Comparison of ENCODE assay signal across 9 cellular contexts in genomic region chr22:19730141-19730661, GRCh38. TPM values are rescaled to one million over a fixed set of nuclear protein-coding genes. Genes with fewer than 3 reads are reported as not detected.
DNase-seq lines count a peak whose midpoint lies in the region; ATAC-seq and TF ChIP-seq lines count a peak whose summit lies in the region.
"Had no signal": no experiment of that assay in that cellular context is flagged by ENCODE, and none has a peak within 500 bp of the region (broad histone marks: within the 10 kb centered on the region; RNA-seq: fewer than 3 reads in every experiment).

No MANE protein-coding gene starts in this region.

- H3K27ac ChIP-seq in skeletal muscle tissue (ENCODE audit: low read depth, low read length), result no peak overlapping the region

- H3K27me3 ChIP-seq in skeletal muscle tissue (ENCODE audit: control insufficient read depth in 3 of 3, insufficient read depth in 3 of 3, low read length in 3 of 3), result peaks cover 2 to 4% (median 3%) of the 10 kb centered on the region in 3 donors

- peak; percentile 44 for ATAC-seq in SK-N-SH treated with all-trans-retinoic acid at 6 μM for 48 hours
- ATAC-seq in HG03520 (IDR thresholded peaks at IDR 0.05; ENCODE audit: unreplicated experiment), result no peak

- H3K9ac ChIP-seq in skeletal muscle tissue (ENCODE audit: low read depth in 1 of 3, low read length in 3 of 3), result peak overlapping the region; percentile 33 to 76 (median 53)

- POLR2A ChIA-PET in HEK293T (lab: Yijun Ruan, JAX), result interaction anchor here (0.6 to 1.7 kb wide), 3 partner anchors 175 to 212 kb away, joined by 3 to 5 read pairs (median 3); partner anchors contain the start of genes COMT and TXNRD2

- H3K4me3 ChIP-seq in iPS-18c (ENCODE audit: insufficient read depth, low read depth, low read length), result peak overlapping the region; percentile 53; the same call in 1 of the 2 replicates
- peak overlapping the region in 1 of 3 donors; percentile 68 for H3K4me3 ChIP-seq in skeletal muscle tissue (ENCODE audit: low read length in 3 of 3)

- no peaks in the 10 kb centered on the region for H3K36me3 ChIP-seq in skeletal muscle tissue (ENCODE audit: control insufficient read depth in 3 of 3, insufficient read depth in 3 of 3, low read length in 3 of 3)

- CTCF ChIA-PET in HEK293T (lab: Yijun Ruan, JAX), result interaction anchor here (0.6 to 2.6 kb wide), 43 partner anchors 9 to 282 kb away, joined by 3 to 37 read pairs (median 4); no protein-coding TSS in a partner anchor

- H3K9me3 ChIP-seq in iPS-18c (ENCODE audit: control insufficient read depth, insufficient read depth, low read length) (no peaks in the 10 kb centered on the region), skeletal muscle tissue (ENCODE audit: control insufficient read depth in 3 of 3, low read length in 3 of 3) (no peaks in the 10 kb centered on the region)

- DNase-seq in HEK293T (ENCODE audit: extremely low spot score) (no peak), NCI-H128 (lab: John Stamatoyannopoulos, UW; ENCODE audit: unreplicated experiment) (no peak), NCI-H1694 treated with DMSO at 0.1 percent for 48 hours (lab: John Stamatoyannopoulos, UW) (no peak), NCI-H1048 (lab: John Stamatoyannopoulos, UW) (no peak)
- DNase-seq: DMS79 had no signal

- H3K4me1 ChIP-seq in skeletal muscle tissue (ENCODE audit: control insufficient read depth in 3 of 3, insufficient read depth in 3 of 3, low read length in 3 of 3), result peaks cover 3 to 11% (median 8%) of the 10 kb centered on the region in 3 donors

TF ChIP-seq in HEK293T, 16 proteins besides CTCF, POLR2A, EP300 and RAD21:
- TF ChIP-seq HDGF (IDR thresholded peaks at IDR 0.05; ENCODE audit: borderline replicate concordance) (peak; percentile 43; the same call in 1 of the 2 replicates), LEF1 (IDR thresholded peaks at IDR 0.05; ENCODE audit: borderline replicate concordance) (no peak)

TF ChIP-seq in SK-N-SH treated with all-trans-retinoic acid at 6 μM for 48 hours, 23 proteins besides CTCF, POLR2A, EP300 and RAD21:
- TF ChIP-seq ZFP30 (CRISPR knock-in tag; IDR thresholded peaks at IDR 0.05), result no peak
- TF ChIP-seq PPARA (CRISPR knock-in tag; IDR thresholded peaks at IDR 0.05; ENCODE audit: borderline replicate concordance), result no peak

RNA-seq across cellular contexts. Expression of gene GP1BB, which starts 6.9 kb away (rescaled TPM):
- total RNA-seq in skeletal muscle tissue, result 6.8 TPM

RNA-seq across cellular contexts. Expression of gene SEPTIN5, which starts 15.9 kb away (rescaled TPM):
- total RNA-seq in skeletal muscle tissue, result 28.7 TPM

RNA-seq across cellular contexts. Expression of gene TBX1, which starts 30.4 kb away (rescaled TPM):
- total RNA-seq in skeletal muscle tissue, result 4.2 TPM
